ENCODE assay signal across 20 cellular contexts in the genomic region with DNA sequence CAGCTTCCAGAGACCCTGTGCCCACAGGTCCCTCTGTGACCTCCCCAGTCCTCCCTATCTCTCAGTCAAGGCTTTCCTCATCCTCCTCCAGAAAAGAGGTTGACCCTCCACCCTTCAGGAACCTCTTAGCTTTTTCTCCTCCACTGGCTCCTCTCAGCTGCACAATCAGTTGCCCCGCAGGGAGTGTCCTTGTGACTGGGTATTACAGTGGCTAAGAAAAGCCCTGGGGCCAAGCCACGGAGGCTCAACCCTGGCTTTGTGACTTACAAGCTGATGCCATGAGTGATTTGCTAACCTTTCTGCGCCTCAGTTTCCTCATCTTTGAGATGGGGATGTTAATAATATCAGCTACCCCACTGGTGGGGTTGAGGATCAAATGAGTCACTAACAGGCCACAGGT.
"Had no signal": no experiment of that assay in that cellular context is flagged by ENCODE, and none has a peak within 500 bp of the region (broad histone marks: within the 10 kb centered on the region; RNA-seq: fewer than 3 reads in every experiment).

No MANE protein-coding gene starts in this region.

- H3K9me3 ChIP-seq: colonic mucosa, left ventricle myocardium inferior, neutrophil, stomach had no signal

- DNase-seq: colonic mucosa; effector CD4-positive, alpha-beta T cell; endodermal cell; erythroblast; foreskin melanocyte; glutamatergic neuron; immature natural killer cell; left ventricle myocardium inferior; mesenchymal stem cell; midbrain; naive thymus-derived CD4-positive, alpha-beta T cell; nephron progenitor cell; posterior cingulate gyrus; small intestine; stimulated activated CD4-positive, alpha-beta T cell treated with anti-CD3 and anti-CD28 coated beads, Interleukin-12 subunit alpha, Interleukin-12 subunit beta, amount 100 ng/mL, for 4 hours; stimulated activated naive CD4-positive, alpha-beta T cell; stomach; substantia nigra had no signal

- H3K36me3 ChIP-seq: colonic mucosa, left ventricle myocardium inferior, neutrophil, stomach had no signal

- H3K27me3 ChIP-seq: colonic mucosa, stomach had no signal

- H3K4me3 ChIP-seq: colonic mucosa, left ventricle myocardium inferior, lung, stomach had no signal

- H3K27ac ChIP-seq: colonic mucosa, left ventricle myocardium inferior, neutrophil, stomach had no signal

- H3K4me1 ChIP-seq: colonic mucosa had no signal
